8 cellular contexts compared by ENCODE assay signal in genomic region chr17:48545022-48545376, GRCh38. TPM values are rescaled to one million over a fixed set of nuclear protein-coding genes. Genes with fewer than 3 reads are reported as not detected.
DNase-seq lines count a peak whose midpoint lies in the region; ATAC-seq and TF ChIP-seq lines count a peak whose summit lies in the region.

TSS of gene HOXB2 (minus strand) at chr17:48545109. CDS start at chr17:48544911, 198 bp downstream.

- H2AFZ ChIP-seq in Loucy (ENCODE audit: low read length), result no peak within 1 kb of the TSS

- H3K9me2 ChIP-seq in Loucy (replicated peaks; ENCODE audit: low read depth, low read length), result no peaks in the 10 kb centered on the region

- H3K27me3 ChIP-seq in Loucy (ENCODE audit: insufficient read depth, low read length, poor library complexity, severe bottlenecking) (peaks cover 26% of the 10 kb centered on the region), right lobe of liver (peaks cover 0 to 11% of the 10 kb centered on the region in 2 donors), thymus (ENCODE audit: control insufficient read depth, insufficient read depth) (peaks cover 22% of the 10 kb centered on the region)

- H3K27ac ChIP-seq in right lobe of liver (peak within 1 kb of the TSS; percentile 64 to 78 (median 75)), thymus (ENCODE audit: low read depth) (peak within 1 kb of the TSS; percentile 82)

- H3K4me3 ChIP-seq in AG10803 (ENCODE audit: low read length) (peak within 1 kb of the TSS; percentile 93), Loucy (ENCODE audit: low read length, poor library complexity, severe bottlenecking) (peak within 1 kb of the TSS; percentile 95), right lobe of liver (peak within 1 kb of the TSS; percentile 42 to 56 (median 45)), thymus (ENCODE audit: low read length) (peak within 1 kb of the TSS; percentile 60)

- no peaks in the 10 kb centered on the region for H3K9me3 ChIP-seq in Loucy (ENCODE audit: insufficient read depth, low read depth, low read length)
- no peaks in the 10 kb centered on the region for H3K9me3 ChIP-seq in right lobe of liver
- no peaks in the 10 kb centered on the region for H3K9me3 ChIP-seq in thymus (ENCODE audit: control insufficient read depth)

- H4K20me1 ChIP-seq in Loucy (ENCODE audit: insufficient read depth, low read length, poor library complexity, severe bottlenecking), result peaks cover 20% of the 10 kb centered on the region

- peak within 1 kb of the TSS; percentile 96 for H3K4me2 ChIP-seq in Loucy (ENCODE audit: low read depth, low read length, poor library complexity, severe bottlenecking)

- DNase-seq in AG10803 (ENCODE audit: low read depth) (peak; percentile 62), astrocyte of the hippocampus (ENCODE audit: low read depth, low spot score) (peak; percentile 78), right lobe of liver (no peak), DMS53 (lab: John Stamatoyannopoulos, UW) (no peak), SHP77 treated with DMSO at 0.1 percent for 48 hours (lab: John Stamatoyannopoulos, UW) (no peak)
- no peak for DNase-seq in stimulated activated CD4-positive, alpha-beta T cell treated with anti-CD3 and anti-CD28 coated beads, Interleukin-12 subunit alpha, Interleukin-12 subunit beta, amount 100 ng/mL, for 4 hours

- peaks cover 35% of the 10 kb centered on the region for H3F3A ChIP-seq in Loucy (ENCODE audit: low read depth)

- H3K4me1 ChIP-seq in Loucy (ENCODE audit: insufficient read depth, low read length, poor library complexity, severe bottlenecking) (peaks cover 57% of the 10 kb centered on the region), right lobe of liver (peaks cover 0 to 6% (median 0%) of the 10 kb centered on the region in 4 donors), thymus (ENCODE audit: control insufficient read depth, insufficient read depth, low read length) (peaks cover 9% of the 10 kb centered on the region)

- intact Hi-C loops in right lobe of liver (cut with DNase I), result no loop called here

- H3K9ac ChIP-seq in Loucy (ENCODE audit: low read depth, low read length, poor library complexity, severe bottlenecking), result peak within 1 kb of the TSS; percentile 98

- WGBS in right lobe of liver (ENCODE audit: insufficient coverage, low coverage, low lambda C conversion rate, missing lambda C conversion rate), result 22% methylated on average over 12 of the region's 12 CpGs
- WGBS in thymus, result 74% methylated on average over 12 of the region's 12 CpGs

- TF ChIP-seq CTCF in AG10803 (conservative IDR thresholded peaks at IDR 0.05; ENCODE audit: low read length) (no peak), Loucy (conservative IDR thresholded peaks at IDR 0.05; ENCODE audit: low read length) (no peak), right lobe of liver (IDR thresholded peaks at IDR 0.05) (no peak)

- no peak for TF ChIP-seq POLR2A in right lobe of liver (IDR thresholded peaks at IDR 0.05)

- no peak for ATAC-seq in right lobe of liver

- H3K36me3 ChIP-seq in Loucy (ENCODE audit: insufficient read depth, low read length) (peaks cover 22% of the 10 kb centered on the region), right lobe of liver (no peaks in the 10 kb centered on the region), thymus (ENCODE audit: control insufficient read depth, insufficient read depth) (no peaks in the 10 kb centered on the region)

- H3K79me2 ChIP-seq in Loucy (ENCODE audit: insufficient read depth, low read length), result peaks cover 95% of the 10 kb centered on the region

RNA-seq across cellular contexts. Expression of gene HOXB2, which starts in this region (rescaled TPM):
- total RNA-seq in right lobe of liver, result 1 to 10 TPM; 1.1 to 1.9 (median 1.5) TPM
- 11.1 TPM for polyA plus RNA-seq in thymus

Comparison
In these comparisons a context has a peak if more than half of its experiments do, and no peak if none do; other contexts are left out.
1. DNase-seq: peak in AG10803 (single experiment) and astrocyte of the hippocampus (single experiment); none in right lobe of liver (0 of 3), DMS53 (single experiment), stimulated activated CD4-positive, alpha-beta T cell treated with anti-CD3 and anti-CD28 coated beads, Interleukin-12 subunit alpha, Interleukin-12 subunit beta, amount 100 ng/mL, for 4 hours (single experiment) and SHP77 treated with DMSO at 0.1 percent for 48 hours (single experiment).
2. H3K4me3 ChIP-seq: peak in every context shown above with its lines; median percentile 95 in Loucy; 93 in AG10803; 60 in thymus; 45 in right lobe of liver.